Comparison of ENCODE assay signal across 23 cellular contexts in the genomic region with DNA sequence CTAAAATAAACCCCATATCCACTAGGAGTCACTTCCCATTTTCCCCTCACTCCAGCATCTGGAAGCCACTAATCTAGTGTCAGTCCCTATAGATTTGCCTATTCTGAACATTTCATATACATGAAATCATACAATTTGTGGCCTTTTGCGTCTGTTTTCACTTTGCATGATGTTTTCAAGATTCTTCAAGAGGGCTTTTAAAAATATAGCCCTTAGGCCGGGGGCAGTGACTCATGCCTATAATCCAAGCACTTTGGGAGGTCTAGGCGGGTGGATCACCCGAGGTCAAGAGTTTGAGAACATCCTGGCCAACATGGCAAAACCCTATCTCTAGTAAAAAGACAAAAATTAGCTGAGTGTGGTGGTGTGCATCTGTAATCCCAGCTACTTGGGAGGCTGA.
DNase-seq lines count a peak whose midpoint lies in the region; ATAC-seq, FAIRE-seq and TF ChIP-seq lines count a peak whose summit lies in the region.
"Had no signal": no experiment of that assay in that cellular context is flagged by ENCODE, and none has a peak within 500 bp of the region (broad histone marks: within the 10 kb centered on the region; RNA-seq: fewer than 3 reads in every experiment).

No MANE protein-coding gene starts in this region.

- TF ChIP-seq RAD21 in A549 (conservative IDR thresholded peaks at IDR 0.05 in 1 of 2, IDR thresholded peaks at IDR 0.05 in 1 of 2) = no peak

- no peak for DNase-seq in A549 (ENCODE audit: low read depth in 1 of 2, low spot score in 1 of 2)
- DNase-seq in HFFc6 = peak; percentile 36
- DNase-seq in amniotic epithelial cell (ENCODE audit: low read depth) = peak; percentile 74
- peak; percentile 81 for DNase-seq in iris pigment epithelial cell (ENCODE audit: low read depth)
- no peak for DNase-seq in AG08395 (ENCODE audit: low spot score)
- no peak for DNase-seq in CD4-positive, alpha-beta T cell
- DNase-seq in activated CD8-positive, alpha-beta memory T cell treated with anti-CD3 and anti-CD28 coated beads, Interleukin-2, amount 10 ng/mL, durations not matched to agents 7 days and 5 days = no peak
- DNase-seq: body of pancreas; colonic mucosa; GDM1; hippocampal formation; Kasumi-1; NCI-H1417; NCI-H2171; NCI-H526 treated with DMSO at 0.1 percent for 48 hours; stimulated activated CD4-positive, alpha-beta T cell treated with anti-CD3 and anti-CD28 coated beads, Interleukin-12 subunit alpha, Interleukin-12 subunit beta, amount 100 ng/mL, for 4 hours; upper lobe of left lung had no signal

- H3K4me1 Mint-ChIP-seq in HFFc6 (ENCODE audit: low read depth) = peaks cover 55% of the 10 kb centered on the region
- no peaks in the 10 kb centered on the region for H3K4me1 Mint-ChIP-seq in CD4-positive, alpha-beta T cell (ENCODE audit: low read depth)
- H3K4me1 Mint-ChIP-seq in activated CD8-positive, alpha-beta memory T cell treated with anti-CD3 and anti-CD28 coated beads, Interleukin-2, amount 10 ng/mL, durations not matched to agents 7 days and 5 days = no peaks in the 10 kb centered on the region

- POLR2A ChIA-PET in A549 (lab: Yijun Ruan, JAX) = no interaction called here
- POLR2A ChIA-PET in CD4-positive, alpha-beta T cell (lab: Charles Lee) = no interaction called here

- TF ChIP-seq CTCF in A549 (IDR thresholded peaks at IDR 0.05) (no peak), HFFc6 (IDR thresholded peaks at IDR 0.05) (no peak)
- TF ChIP-seq CTCF in CD4-positive, alpha-beta T cell (IDR thresholded peaks at IDR 0.05) = no peak

- no peak for ATAC-seq in A549
- no peak for ATAC-seq in HG03175 (IDR thresholded peaks at IDR 0.05; ENCODE audit: unreplicated experiment)
- no peak for ATAC-seq in CD4-positive, alpha-beta T cell (ENCODE audit: poor library complexity)
- ATAC-seq in activated CD8-positive, alpha-beta memory T cell treated with anti-CD3 and anti-CD28 coated beads, Interleukin-2, amount 10 ng/mL, durations not matched to agents 7 days and 5 days = no peak
- ATAC-seq: body of pancreas had no signal

- H3K9me3 ChIP-seq in A549 = no peaks in the 10 kb centered on the region
- H3K9me3 ChIP-seq in CD4-positive, alpha-beta T cell (ENCODE audit: control insufficient read depth, low read length) = no peaks in the 10 kb centered on the region
- H3K9me3 ChIP-seq: BLaER1, body of pancreas, colonic mucosa, upper lobe of left lung had no signal

- no peaks in the 10 kb centered on the region for H3K36me3 Mint-ChIP-seq in HFFc6 (ENCODE audit: low read depth)
- H3K36me3 Mint-ChIP-seq in CD4-positive, alpha-beta T cell (ENCODE audit: low read depth) = no peaks in the 10 kb centered on the region
- H3K36me3 Mint-ChIP-seq in activated CD8-positive, alpha-beta memory T cell treated with anti-CD3 and anti-CD28 coated beads, Interleukin-2, amount 10 ng/mL, durations not matched to agents 7 days and 5 days = no peaks in the 10 kb centered on the region
- H3K36me3 Mint-ChIP-seq: activated naive CD8-positive, alpha-beta T cell had no signal

- CTCF ChIA-PET in A549 (lab: Yijun Ruan, JAX) = interaction anchor here (1.2 kb wide), 1 partner anchor 14 kb away, joined by 7 read pairs; no protein-coding TSS in a partner anchor
- CTCF ChIA-PET in CD4-positive, alpha-beta T cell (lab: Charles Lee) = no interaction called here
- CTCF ChIA-PET in activated CD8-positive, alpha-beta memory T cell treated with anti-CD3 and anti-CD28 coated beads, Interleukin-2, amount 10 ng/mL, durations not matched to agents 7 days and 5 days (lab: Charles Lee) = no interaction called here

- H3K27me3 Mint-ChIP-seq in HFFc6 (ENCODE audit: insufficient read depth) = no peaks in the 10 kb centered on the region; the same call in 1 of the 2 replicates
- peaks cover 4% of the 10 kb centered on the region for H3K27me3 Mint-ChIP-seq in CD4-positive, alpha-beta T cell
- peaks cover 5% of the 10 kb centered on the region for H3K27me3 Mint-ChIP-seq in activated CD8-positive, alpha-beta memory T cell treated with anti-CD3 and anti-CD28 coated beads, Interleukin-2, amount 10 ng/mL, durations not matched to agents 7 days and 5 days
- H3K27me3 Mint-ChIP-seq: activated naive CD8-positive, alpha-beta T cell had no signal

- H3K4me2 ChIP-seq in A549 = peak overlapping the region; percentile 18
- H3K4me2 ChIP-seq: BLaER1 had no signal

- no peak overlapping the region for H3K4me3 ChIP-seq in A549
- H3K4me3 ChIP-seq: BLaER1, body of pancreas, colonic mucosa, upper lobe of left lung had no signal

- peak overlapping the region; percentile 23; the same call in 1 of the 2 replicates for H3K4me3 Mint-ChIP-seq in HFFc6
- H3K4me3 Mint-ChIP-seq in CD4-positive, alpha-beta T cell = no peak overlapping the region
- no peak overlapping the region for H3K4me3 Mint-ChIP-seq in activated CD8-positive, alpha-beta memory T cell treated with anti-CD3 and anti-CD28 coated beads, Interleukin-2, amount 10 ng/mL, durations not matched to agents 7 days and 5 days
- H3K4me3 Mint-ChIP-seq: activated naive CD8-positive, alpha-beta T cell; activated T-helper 1 cell treated with anti-CD3 and anti-CD28 coated beads, Interleukin-12 subunit alpha, Interleukin-12 subunit beta, Interleukin-2, Interleukin-4 antibody, amounts not matched to agents 30 ng/mL and 10 ng/mL and 1 ng/mL, durations not matched to agents 14 hours and 24 hours and 36 hours had no signal

- H3K27ac Mint-ChIP-seq in HFFc6 = peak overlapping the region; percentile 68
- H3K27ac Mint-ChIP-seq in CD4-positive, alpha-beta T cell = no peak overlapping the region
- no peak overlapping the region for H3K27ac Mint-ChIP-seq in activated CD8-positive, alpha-beta memory T cell treated with anti-CD3 and anti-CD28 coated beads, Interleukin-2, amount 10 ng/mL, durations not matched to agents 7 days and 5 days
- H3K27ac Mint-ChIP-seq: activated naive CD8-positive, alpha-beta T cell; activated T-helper 1 cell treated with anti-CD3 and anti-CD28 coated beads, Interleukin-12 subunit alpha, Interleukin-12 subunit beta, Interleukin-2, Interleukin-4 antibody, amounts not matched to agents 30 ng/mL and 10 ng/mL and 1 ng/mL, durations not matched to agents 14 hours and 24 hours and 36 hours had no signal

- H3K27me3 ChIP-seq in CD4-positive, alpha-beta T cell (ENCODE audit: control insufficient read depth, insufficient read depth, low read length) = no peaks in the 10 kb centered on the region
- H3K27me3 ChIP-seq: BLaER1, body of pancreas, colonic mucosa, upper lobe of left lung had no signal

- no peak for TF ChIP-seq POLR2A in A549 (IDR thresholded peaks at IDR 0.05; ENCODE audit: low read length)

- FAIRE-seq in A549 (lab: Jason Lieb, UNC) = no peak
- FAIRE-seq: GM19239, islet of Langerhans had no signal

- WGBS in A549 (ENCODE audit: missing lambda C conversion rate) = 63% methylated on average over 4 of the region's 4 CpGs

- H3K9me3 Mint-ChIP-seq in HFFc6 = no peaks in the 10 kb centered on the region
- no peaks in the 10 kb centered on the region for H3K9me3 Mint-ChIP-seq in CD4-positive, alpha-beta T cell
- H3K9me3 Mint-ChIP-seq in activated CD8-positive, alpha-beta memory T cell treated with anti-CD3 and anti-CD28 coated beads, Interleukin-2, amount 10 ng/mL, durations not matched to agents 7 days and 5 days (ENCODE audit: low read depth) = no peaks in the 10 kb centered on the region
- H3K9me3 Mint-ChIP-seq: activated T-helper 1 cell treated with anti-CD3 and anti-CD28 coated beads, Interleukin-12 subunit alpha, Interleukin-12 subunit beta, Interleukin-2, Interleukin-4 antibody, amounts not matched to agents 30 ng/mL and 10 ng/mL and 1 ng/mL, durations not matched to agents 14 hours and 24 hours and 36 hours had no signal

- H3K27ac ChIP-seq in A549 = peak overlapping the region; percentile 88 to 89
- no peak overlapping the region for H3K27ac ChIP-seq in CD4-positive, alpha-beta T cell (ENCODE audit: low read depth, low read length)
- H3K27ac ChIP-seq: BLaER1, body of pancreas, colonic mucosa, upper lobe of left lung had no signal

- H3K4me1 ChIP-seq in A549 = peaks cover 95% of the 10 kb centered on the region
- H3K4me1 ChIP-seq: BLaER1, colonic mucosa had no signal

- intact Hi-C loops in CD4-positive, alpha-beta T cell (cut with DNase I, micrococcal nuclease) = no loop called here

- TF ChIP-seq EP300 in A549 (IDR thresholded peaks at IDR 0.05) = no peak

TF ChIP-seq in A549, 52 proteins besides CTCF, POLR2A, EP300 and RAD21 (continues in another document):
- TF ChIP-seq, protein P1, sequence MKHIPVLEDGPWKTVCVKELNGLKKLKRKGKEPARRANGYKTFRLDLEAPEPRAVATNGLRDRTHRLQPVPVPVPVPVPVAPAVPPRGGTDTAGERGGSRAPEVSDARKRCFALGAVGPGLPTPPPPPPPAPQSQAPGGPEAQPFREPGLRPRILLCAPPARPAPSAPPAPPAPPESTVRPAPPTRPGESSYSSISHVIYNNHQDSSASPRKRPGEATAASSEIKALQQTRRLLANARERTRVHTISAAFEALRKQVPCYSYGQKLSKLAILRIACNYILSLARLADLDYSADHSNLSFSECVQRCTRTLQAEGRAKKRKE (CRISPR knock-in tag; IDR thresholded peaks at IDR 0.05; ENCODE audit: low read depth) = no peak
- TF ChIP-seq KDM1A (IDR thresholded peaks at IDR 0.05; ENCODE audit: low read depth) (no peak), JUN (IDR thresholded peaks at IDR 0.05) (no peak), TP53 (CRISPR knock-in tag; IDR thresholded peaks at IDR 0.05) (no peak)
- TF ChIP-seq, protein P2, sequence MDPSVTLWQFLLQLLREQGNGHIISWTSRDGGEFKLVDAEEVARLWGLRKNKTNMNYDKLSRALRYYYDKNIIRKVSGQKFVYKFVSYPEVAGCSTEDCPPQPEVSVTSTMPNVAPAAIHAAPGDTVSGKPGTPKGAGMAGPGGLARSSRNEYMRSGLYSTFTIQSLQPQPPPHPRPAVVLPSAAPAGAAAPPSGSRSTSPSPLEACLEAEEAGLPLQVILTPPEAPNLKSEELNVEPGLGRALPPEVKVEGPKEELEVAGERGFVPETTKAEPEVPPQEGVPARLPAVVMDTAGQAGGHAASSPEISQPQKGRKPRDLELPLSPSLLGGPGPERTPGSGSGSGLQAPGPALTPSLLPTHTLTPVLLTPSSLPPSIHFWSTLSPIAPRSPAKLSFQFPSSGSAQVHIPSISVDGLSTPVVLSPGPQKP (IDR thresholded peaks at IDR 0.05; ENCODE audit: low read depth, low read length) = no peak
- TF ChIP-seq, protein P3, sequence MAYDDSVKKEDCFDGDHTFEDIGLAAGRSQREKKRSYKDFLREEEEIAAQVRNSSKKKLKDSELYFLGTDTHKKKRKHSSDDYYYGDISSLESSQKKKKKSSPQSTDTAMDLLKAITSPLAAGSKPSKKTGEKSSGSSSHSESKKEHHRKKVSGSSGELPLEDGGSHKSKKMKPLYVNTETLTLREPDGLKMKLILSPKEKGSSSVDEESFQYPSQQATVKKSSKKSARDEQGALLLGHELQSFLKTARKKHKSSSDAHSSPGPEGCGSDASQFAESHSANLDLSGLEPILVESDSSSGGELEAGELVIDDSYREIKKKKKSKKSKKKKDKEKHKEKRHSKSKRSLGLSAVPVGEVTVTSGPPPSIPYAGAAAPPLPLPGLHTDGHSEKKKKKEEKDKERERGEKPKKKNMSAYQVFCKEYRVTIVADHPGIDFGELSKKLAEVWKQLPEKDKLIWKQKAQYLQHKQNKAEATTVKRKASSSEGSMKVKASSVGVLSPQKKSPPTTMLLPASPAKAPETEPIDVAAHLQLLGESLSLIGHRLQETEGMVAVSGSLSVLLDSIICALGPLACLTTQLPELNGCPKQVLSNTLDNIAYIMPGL (CRISPR knock-in tag; IDR thresholded peaks at IDR 0.05; ENCODE audit: borderline replicate concordance) = no peak

Comparison
In these comparisons a context has a peak if more than half of its experiments do, and no peak if none do; other contexts are left out.
1. DNase-seq: peak in HFFc6 (single experiment), amniotic epithelial cell (single experiment) and iris pigment epithelial cell (single experiment); none in A549 (0 of 2), AG08395 (single experiment), CD4-positive, alpha-beta T cell (0 of 10) and activated CD8-positive, alpha-beta memory T cell treated with anti-CD3 and anti-CD28 coated beads, Interleukin-2, amount 10 ng/mL, durations not matched to agents 7 days and 5 days (single experiment).